In genomic region chr2:122749347-122749850, GRCh38 we compare ENCODE assay signal across 18 cellular contexts.
"Had no signal": no experiment of that assay in that cellular context is flagged by ENCODE, and none has a peak within 500 bp of the region (broad histone marks: within the 10 kb centered on the region; RNA-seq: fewer than 3 reads in every experiment).

No MANE protein-coding gene starts in this region.

- H3K27me3 Mint-ChIP-seq: activated CD4-positive, alpha-beta T cell treated with anti-CD3 and anti-CD28 coated beads, Interleukin-2, amount 10 ng/mL, durations not matched to agents 7 days and 5 days; activated naive CD8-positive, alpha-beta T cell treated with anti-CD3 and anti-CD28 coated beads, Interleukin-2, amount 10 ng/mL, durations not matched to agents 7 days and 5 days had no signal

- H3K27me3 ChIP-seq: cardiac muscle cell, esophagus muscularis mucosa, foreskin keratinocyte, suprapubic skin had no signal

- H3K4me3 ChIP-seq: cardiac muscle cell, esophagus muscularis mucosa, lower lobe of right lung, prostate gland, suprapubic skin had no signal

- FAIRE-seq: endometrium, small intestine had no signal

- H3K4me3 Mint-ChIP-seq: activated CD4-positive, alpha-beta T cell treated with anti-CD3 and anti-CD28 coated beads, Interleukin-2, amount 10 ng/mL, durations not matched to agents 7 days and 5 days; activated naive CD8-positive, alpha-beta T cell treated with anti-CD3 and anti-CD28 coated beads, Interleukin-2, amount 10 ng/mL, durations not matched to agents 7 days and 5 days; activated T-helper 1 cell treated with anti-CD3 and anti-CD28 coated beads, Interleukin-12 subunit alpha, Interleukin-12 subunit beta, Interleukin-2, Interleukin-4 antibody, amounts not matched to agents 30 ng/mL and 10 ng/mL and 1 ng/mL, durations not matched to agents 14 hours and 24 hours and 36 hours; mesothelial cell of epicardium; nephron progenitor cell had no signal

- H3K9me3 ChIP-seq: esophagus muscularis mucosa, lower lobe of right lung, prostate gland, suprapubic skin had no signal

- H3K27ac ChIP-seq: cardiac muscle cell, esophagus muscularis mucosa, foreskin keratinocyte, lower lobe of right lung, prostate gland, suprapubic skin had no signal

- H3K4me1 ChIP-seq: esophagus muscularis mucosa, foreskin keratinocyte, lower lobe of right lung, prostate gland, suprapubic skin had no signal

- H3K36me3 Mint-ChIP-seq: activated naive CD8-positive, alpha-beta T cell treated with anti-CD3 and anti-CD28 coated beads, Interleukin-2, amount 10 ng/mL, durations not matched to agents 7 days and 5 days; mesothelial cell of epicardium had no signal

- H3K9me3 Mint-ChIP-seq: activated CD4-positive, alpha-beta T cell treated with anti-CD3 and anti-CD28 coated beads, Interleukin-2, amount 10 ng/mL, durations not matched to agents 7 days and 5 days; activated T-helper 1 cell treated with anti-CD3 and anti-CD28 coated beads, Interleukin-12 subunit alpha, Interleukin-12 subunit beta, Interleukin-2, Interleukin-4 antibody, amounts not matched to agents 30 ng/mL and 10 ng/mL and 1 ng/mL, durations not matched to agents 14 hours and 24 hours and 36 hours; mesothelial cell of epicardium; nephron progenitor cell had no signal

- H3K36me3 ChIP-seq: cardiac muscle cell, esophagus muscularis mucosa, lower lobe of right lung, prostate gland, suprapubic skin had no signal

- H3K4me1 Mint-ChIP-seq: activated CD4-positive, alpha-beta T cell treated with anti-CD3 and anti-CD28 coated beads, Interleukin-2, amount 10 ng/mL, durations not matched to agents 7 days and 5 days; activated naive CD8-positive, alpha-beta T cell treated with anti-CD3 and anti-CD28 coated beads, Interleukin-2, amount 10 ng/mL, durations not matched to agents 7 days and 5 days; nephron progenitor cell had no signal

- DNase-seq: activated CD4-positive, alpha-beta T cell treated with anti-CD3 and anti-CD28 coated beads, Interleukin-2, amount 10 ng/mL, durations not matched to agents 7 days and 5 days; activated CD4-positive, CD25-positive, alpha-beta regulatory T cell; activated naive CD4-positive, alpha-beta T cell; activated naive CD8-positive, alpha-beta T cell treated with anti-CD3 and anti-CD28 coated beads, Interleukin-2, amount 10 ng/mL, durations not matched to agents 7 days and 5 days; lower lobe of right lung; nephron progenitor cell; right cardiac atrium; small intestine; stimulated activated naive CD8-positive, alpha-beta T cell treated with anti-CD3 and anti-CD28 coated beads, Interleukin-15, Interleukin-2, amounts not matched to agents 100 U/mL and 50 U/mL, for 24 hours; trophoblast cell had no signal

- H3K27ac Mint-ChIP-seq: activated CD4-positive, alpha-beta T cell treated with anti-CD3 and anti-CD28 coated beads, Interleukin-2, amount 10 ng/mL, durations not matched to agents 7 days and 5 days; activated naive CD8-positive, alpha-beta T cell treated with anti-CD3 and anti-CD28 coated beads, Interleukin-2, amount 10 ng/mL, durations not matched to agents 7 days and 5 days; activated T-helper 1 cell treated with anti-CD3 and anti-CD28 coated beads, Interleukin-12 subunit alpha, Interleukin-12 subunit beta, Interleukin-2, Interleukin-4 antibody, amounts not matched to agents 30 ng/mL and 10 ng/mL and 1 ng/mL, durations not matched to agents 14 hours and 24 hours and 36 hours; mesothelial cell of epicardium; nephron progenitor cell had no signal

- ATAC-seq: foreskin keratinocyte; lower lobe of right lung; stimulated activated naive CD8-positive, alpha-beta T cell treated with anti-CD3 and anti-CD28 coated beads, Interleukin-15, Interleukin-2, amounts not matched to agents 100 U/mL and 50 U/mL, for 24 hours had no signal
